In the genomic region with DNA sequence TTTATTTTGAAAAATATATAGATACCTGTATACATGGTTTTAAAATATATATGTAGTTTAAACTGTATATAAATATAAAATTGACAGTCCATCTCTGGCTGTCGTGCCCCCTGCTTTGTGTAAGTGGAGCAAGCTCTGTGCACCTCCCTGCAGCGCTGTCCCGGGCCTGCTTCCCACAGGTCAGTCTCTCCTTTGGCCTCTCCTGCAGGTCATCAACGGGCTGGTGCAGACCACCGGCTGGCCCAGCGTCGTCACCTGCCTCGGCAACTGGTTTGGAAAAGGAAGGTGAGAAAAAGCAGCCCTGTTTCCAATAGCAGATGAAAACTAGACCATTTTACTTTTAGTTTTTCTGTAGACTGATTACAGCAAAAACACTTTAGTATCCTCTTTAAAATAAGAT, we compare ENCODE assay signal across 19 cellular contexts. TPM values are rescaled to one million over a fixed set of nuclear protein-coding genes. Genes with fewer than 3 reads are reported as not detected.
DNase-seq lines count a peak whose midpoint lies in the region; ATAC-seq and TF ChIP-seq lines count a peak whose summit lies in the region.
"Had no signal": no experiment of that assay in that cellular context is flagged by ENCODE, and none has a peak within 500 bp of the region (broad histone marks: within the 10 kb centered on the region; RNA-seq: fewer than 3 reads in every experiment).

No MANE protein-coding gene starts in this region.

- H3K4me3 Mint-ChIP-seq in glutamatergic neuron (ENCODE audit: unreplicated experiment), result no peak overlapping the region
- H3K4me3 Mint-ChIP-seq in H9, result no peak overlapping the region
- H3K4me3 Mint-ChIP-seq: CD14-positive monocyte; CD4-positive, alpha-beta memory T cell had no signal

- no peak overlapping the region for H2AFZ ChIP-seq in neuronal stem cell (ENCODE audit: low read length)
- H2AFZ ChIP-seq in H9 (ENCODE audit: low read length), result no peak overlapping the region
- H2AFZ ChIP-seq: GM23248 had no signal

- no peak overlapping the region for H3K9ac ChIP-seq in neuronal stem cell (ENCODE audit: low read depth, low read length, poor library complexity)
- H3K9ac ChIP-seq in H9 (ENCODE audit: extremely low read depth, insufficient read length, low read length), result no peak overlapping the region
- H3K9ac ChIP-seq: GM23248 had no signal

- H3K9me3 Mint-ChIP-seq in glutamatergic neuron (ENCODE audit: unreplicated experiment) (peaks cover 1% of the 10 kb centered on the region), H9 (no peaks in the 10 kb centered on the region)
- H3K9me3 Mint-ChIP-seq: CD4-positive, alpha-beta memory T cell had no signal

- H3K36me3 ChIP-seq in neuronal stem cell (replicated peaks in 1 of 2; ENCODE audit: control insufficient read depth in 2 of 2, insufficient read depth in 2 of 2, low read length in 2 of 2), result no peaks in the 10 kb centered on the region

- H3K79me1 ChIP-seq in neuronal stem cell (ENCODE audit: low read depth, low read length) (no peaks in the 10 kb centered on the region), H9 (ENCODE audit: insufficient read depth, low read depth, low read length, poor library complexity, severe bottlenecking) (no peaks in the 10 kb centered on the region)

- no peak for TF ChIP-seq CTCF in glutamatergic neuron (IDR thresholded peaks at IDR 0.05; ENCODE audit: partially characterized antibody, unreplicated experiment)
- TF ChIP-seq CTCF in H9 (conservative IDR thresholded peaks at IDR 0.05), result no peak

- H3K23ac ChIP-seq in neuronal stem cell (ENCODE audit: low read depth, low read length, poor library complexity), result no peak overlapping the region
- H3K23ac ChIP-seq in H9 (ENCODE audit: insufficient read length, low read depth, low read length), result no peak overlapping the region

- ATAC-seq in Right ventricle myocardium superior (ENCODE audit: poor library complexity) (no peak), right cardiac atrium (no peak)
- ATAC-seq: A549 had no signal

- peaks cover 18% of the 10 kb centered on the region for H3K36me3 Mint-ChIP-seq in glutamatergic neuron (ENCODE audit: unreplicated experiment)
- H3K36me3 Mint-ChIP-seq in H9 (ENCODE audit: insufficient read depth in 1 of 3, low read depth in 3 of 3), result peaks cover 3 to 67% (median 40%) of the 10 kb centered on the region in 3 experiments; a peak in 6 of 7 replicates

- H3K27ac Mint-ChIP-seq in glutamatergic neuron (ENCODE audit: unreplicated experiment) (no peak overlapping the region), H9 (no peak overlapping the region; a peak in 1 of 7 replicates)
- H3K27ac Mint-ChIP-seq: CD4-positive, alpha-beta memory T cell had no signal

- no peak overlapping the region for H2AK5ac ChIP-seq in neuronal stem cell (ENCODE audit: low read depth, low read length)
- H2AK5ac ChIP-seq in H9 (ENCODE audit: insufficient read length, low read length), result no peak overlapping the region

- no peak overlapping the region for H2BK120ac ChIP-seq in neuronal stem cell (ENCODE audit: low read depth, low read length)
- H2BK120ac ChIP-seq in H9 (ENCODE audit: low read depth, low read length, poor library complexity, severe bottlenecking), result no peak overlapping the region

- no peak overlapping the region for H3K27ac ChIP-seq in right cardiac atrium (ENCODE audit: low read length)
- no peak overlapping the region for H3K27ac ChIP-seq in neuronal stem cell (replicated peaks; ENCODE audit: low read length)
- H3K27ac ChIP-seq in H9 (ENCODE audit: insufficient read length, low read depth, low read length), result no peak overlapping the region
- H3K27ac ChIP-seq: 22Rv1, A549, GM23248 had no signal

- H2BK15ac ChIP-seq in neuronal stem cell (ENCODE audit: low read length) (no peak overlapping the region), H9 (ENCODE audit: low read depth, low read length) (no peak overlapping the region)

- no peak overlapping the region for H3K4ac ChIP-seq in neuronal stem cell (ENCODE audit: low read length)
- H3K4ac ChIP-seq in H9 (ENCODE audit: low read depth, low read length), result no peak overlapping the region

- no peak overlapping the region for H3T11ph ChIP-seq in H9 (ENCODE audit: low read length)

- no peaks in the 10 kb centered on the region for H3K9me3 ChIP-seq in right cardiac atrium (ENCODE audit: control insufficient read depth, low read length)
- H3K9me3 ChIP-seq in neuronal stem cell (replicated peaks in 1 of 2; ENCODE audit: control insufficient read depth in 2 of 2, insufficient read depth in 1 of 2, low read depth in 1 of 2, low read length in 2 of 2), result no peaks in the 10 kb centered on the region
- H3K9me3 ChIP-seq in H9 (ENCODE audit: control insufficient read depth, low read depth, low read length), result no peaks in the 10 kb centered on the region
- H3K9me3 ChIP-seq: A549 had no signal

- H2BK5ac ChIP-seq in neuronal stem cell (ENCODE audit: low read length) (no peak overlapping the region), H9 (ENCODE audit: insufficient read length, low read length) (no peak overlapping the region)

- peak; percentile 20 for DNase-seq in Right ventricle myocardium superior
- DNase-seq in right cardiac atrium, result no peak
- peak; percentile 9 for DNase-seq in glutamatergic neuron
- peak; percentile 42 for DNase-seq in posterior vena cava (ENCODE audit: low spot score)
- no peak for DNase-seq in neuronal stem cell (ENCODE audit: low spot score)
- DNase-seq in NOMO-1 treated with DMSO at 0.1 percent for 48 hours (lab: John Stamatoyannopoulos, UW; ENCODE audit: unreplicated experiment), result no peak
- DNase-seq in H9, result no peak
- DNase-seq: AML-193; CD4-positive, alpha-beta memory T cell; DMS153; DMS79; GDM1; GM23248; HCEC 1CT had no signal

- intact Hi-C loops in Right ventricle myocardium superior (cut with DNase I) (no loop called here), right cardiac atrium (cut with DNase I) (no loop called here), posterior vena cava (cut with DNase I) (no loop called here)

- no peaks in the 10 kb centered on the region for H3K79me2 ChIP-seq in H9 (ENCODE audit: insufficient read depth, low read length)

- H3K23me2 ChIP-seq in H9 (ENCODE audit: insufficient read length, low read depth, low read length, poor library complexity, severe bottlenecking), result no peaks in the 10 kb centered on the region

- WGBS in right cardiac atrium, result 85% methylated on average over 8 of the region's 8 CpGs
- no CpG with 5 or more reads among the region's 8 CpGs for WGBS in neuronal stem cell (ENCODE audit: extremely low coverage in 2 of 2, insufficient read length in 2 of 2, insufficient replicate concordance in 1 of 2), 2 donors
- no CpG with 5 or more reads among the region's 8 CpGs for WGBS in H9 (ENCODE audit: extremely low coverage, insufficient read length, low lambda C conversion rate)

- no peak overlapping the region for H3K4me2 ChIP-seq in neuronal stem cell (ENCODE audit: insufficient read depth, low read length, poor library complexity, severe bottlenecking)
- no peak overlapping the region for H3K4me2 ChIP-seq in H9 (ENCODE audit: insufficient read depth, insufficient read length, low read length)
- H3K4me2 ChIP-seq: A549 had no signal

- H3K18ac ChIP-seq in neuronal stem cell (ENCODE audit: low read length) (no peak overlapping the region), H9 (ENCODE audit: insufficient read length, low read depth, low read length) (no peak overlapping the region)

- no peak overlapping the region for H2BK20ac ChIP-seq in H9 (ENCODE audit: low read depth, low read length, poor library complexity, severe bottlenecking)

- peaks cover 1% of the 10 kb centered on the region for H3K27me3 Mint-ChIP-seq in glutamatergic neuron (ENCODE audit: unreplicated experiment)
- no peaks in the 10 kb centered on the region for H3K27me3 Mint-ChIP-seq in H9 (ENCODE audit: low read depth)
- H3K27me3 Mint-ChIP-seq: CD4-positive, alpha-beta memory T cell had no signal

- no peak overlapping the region for H3K4me3 ChIP-seq in right cardiac atrium (ENCODE audit: low read length)
- no peak overlapping the region for H3K4me3 ChIP-seq in neuronal stem cell (ENCODE audit: low read length in 2 of 2)
- H3K4me3 ChIP-seq: A549, GM23248 had no signal

- H3K4me1 Mint-ChIP-seq in glutamatergic neuron (ENCODE audit: low read depth, unreplicated experiment), result peaks cover 24% of the 10 kb centered on the region
- H3K4me1 Mint-ChIP-seq in H9, result peaks cover 14 to 16% of the 10 kb centered on the region in 2 experiments
- H3K4me1 Mint-ChIP-seq: CD14-positive monocyte had no signal

- no peak overlapping the region for H3K14ac ChIP-seq in neuronal stem cell (ENCODE audit: low read length)
- H3K14ac ChIP-seq in H9 (ENCODE audit: insufficient read depth, low read length), result no peak overlapping the region

- no peak overlapping the region for H4K91ac ChIP-seq in neuronal stem cell (ENCODE audit: low read depth, low read length, poor library complexity)
- no peak overlapping the region for H4K91ac ChIP-seq in H9 (ENCODE audit: insufficient read length, low read depth, low read length)

- H3K27me3 ChIP-seq in right cardiac atrium (ENCODE audit: control insufficient read depth, insufficient read depth) (no peaks in the 10 kb centered on the region), neuronal stem cell (ENCODE audit: control insufficient read depth in 3 of 3, insufficient read depth in 3 of 3, low read depth in 1 of 3, low read length in 3 of 3) (peaks cover 0 to 5% (median 0%) of the 10 kb centered on the region in 3 experiments), H9 (ENCODE audit: insufficient read depth, low read length) (no peaks in the 10 kb centered on the region)

- no peaks in the 10 kb centered on the region for H4K20me1 ChIP-seq in H9 (ENCODE audit: control insufficient read depth, insufficient read depth, insufficient read length)

- H4K8ac ChIP-seq in neuronal stem cell (ENCODE audit: low read depth, low read length) (no peak overlapping the region), H9 (replicated peaks; ENCODE audit: insufficient read length, low read depth, low read length) (no peak overlapping the region)

- H2BK12ac ChIP-seq in neuronal stem cell (ENCODE audit: low read length) (no peak overlapping the region), H9 (ENCODE audit: insufficient read length, low read depth, low read length) (no peak overlapping the region)

- H3K4me1 ChIP-seq in right cardiac atrium (ENCODE audit: control insufficient read depth, insufficient read depth, low read length), result no peaks in the 10 kb centered on the region
- no peaks in the 10 kb centered on the region for H3K4me1 ChIP-seq in neuronal stem cell (ENCODE audit: control insufficient read depth in 2 of 2, insufficient read depth in 1 of 2, low read depth in 1 of 2, low read length in 2 of 2)
- H3K4me1 ChIP-seq in H9 (ENCODE audit: insufficient read depth, low read length), result peaks cover 2% of the 10 kb centered on the region; the same call in 1 of the 2 replicates
- H3K4me1 ChIP-seq: A549 had no signal

- H4K5ac ChIP-seq in H9 (ENCODE audit: insufficient read length, low read depth, low read length), result no peak overlapping the region

- H3K56ac ChIP-seq in H9 (ENCODE audit: insufficient read length, low read depth, low read length), result no peak overlapping the region

RNA-seq across cellular contexts. Expression of gene SLC37A1, which starts 28.5 kb away (rescaled TPM):
- total RNA-seq in Right ventricle myocardium superior (3.8 TPM), right cardiac atrium (1 to 10 TPM; 2.7 to 2.9 (median 2.9) TPM), glutamatergic neuron (ENCODE audit: unreplicated experiment) (65.7 TPM), posterior vena cava (1 to 10 TPM; 5.2 to 6.0 TPM), H9 (2021) (34.8 and 37.7 TPM in 2 replicates)
- polyA plus RNA-seq in right cardiac atrium, result 1.9 TPM
- polyA plus RNA-seq in neuronal stem cell (2013, experiment 1 of 2), result 9.1 TPM
- 8.5 TPM for polyA plus RNA-seq in neuronal stem cell (2013, experiment 2 of 2)
- total RNA-seq: GM23248 had no signal
- polyA plus RNA-seq: GM23248 had no signal

RNA-seq across cellular contexts. Expression of gene RSPH1, which starts 46.2 kb away (rescaled TPM):
- total RNA-seq in Right ventricle myocardium superior, result not detected
- not detected for total RNA-seq in right cardiac atrium
- not detected for polyA plus RNA-seq in right cardiac atrium
- 0.42 TPM for total RNA-seq in glutamatergic neuron (ENCODE audit: unreplicated experiment)
- under 1 TPM in 1 of 2 donors, not detected in 1; 0.19 TPM for total RNA-seq in posterior vena cava
- polyA plus RNA-seq in neuronal stem cell (2013, experiment 1 of 2), result 0.82 TPM
- polyA plus RNA-seq in neuronal stem cell (2013, experiment 2 of 2), result 0.89 TPM
- total RNA-seq in H9 (2021), result 0.31 TPM in 1 of 2 replicates, not detected in the other
- total RNA-seq: CD4-positive, alpha-beta memory T cell; H4; HT1080 had no signal
- polyA plus RNA-seq: CD14-positive monocyte; CD4-positive, alpha-beta memory T cell; GM23248 had no signal

Comparison
In these comparisons a context has a peak if more than half of its experiments do, and no peak if none do; other contexts are left out.
1. DNase-seq: peak in Right ventricle myocardium superior (single experiment), glutamatergic neuron (single experiment) and posterior vena cava (single experiment); none in right cardiac atrium (0 of 3), neuronal stem cell (single experiment), NOMO-1 treated with DMSO at 0.1 percent for 48 hours (single experiment) and H9 (single experiment).